In the genomic region with DNA sequence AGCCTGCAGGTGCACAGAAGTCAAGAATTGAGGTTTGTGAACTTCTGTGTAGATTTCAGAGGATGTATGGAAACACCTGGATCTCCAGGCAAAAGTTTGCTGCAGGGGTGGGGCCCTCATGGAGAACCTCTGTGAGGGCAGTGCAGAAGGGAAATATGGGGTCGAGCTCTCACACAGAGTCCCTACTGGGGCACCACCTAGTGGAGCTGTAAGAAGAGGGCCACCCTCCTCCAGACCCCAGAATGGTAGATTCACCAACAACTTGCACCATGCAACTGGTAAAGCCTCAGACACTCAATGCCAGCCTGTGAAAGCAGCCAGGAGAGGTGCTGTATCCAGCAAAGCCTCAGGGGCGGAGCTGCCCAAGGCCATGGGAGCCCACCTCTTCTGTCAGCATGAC, we compare ENCODE assay signal across 1 cellular context.
TF ChIP-seq lines count a peak whose summit lies in the region.

No MANE protein-coding gene starts in this region.

TF ChIP-seq in HCT116, 20 proteins besides CTCF, POLR2A, EP300 and RAD21 (continued from another document):
- TF ChIP-seq, protein P1, sequence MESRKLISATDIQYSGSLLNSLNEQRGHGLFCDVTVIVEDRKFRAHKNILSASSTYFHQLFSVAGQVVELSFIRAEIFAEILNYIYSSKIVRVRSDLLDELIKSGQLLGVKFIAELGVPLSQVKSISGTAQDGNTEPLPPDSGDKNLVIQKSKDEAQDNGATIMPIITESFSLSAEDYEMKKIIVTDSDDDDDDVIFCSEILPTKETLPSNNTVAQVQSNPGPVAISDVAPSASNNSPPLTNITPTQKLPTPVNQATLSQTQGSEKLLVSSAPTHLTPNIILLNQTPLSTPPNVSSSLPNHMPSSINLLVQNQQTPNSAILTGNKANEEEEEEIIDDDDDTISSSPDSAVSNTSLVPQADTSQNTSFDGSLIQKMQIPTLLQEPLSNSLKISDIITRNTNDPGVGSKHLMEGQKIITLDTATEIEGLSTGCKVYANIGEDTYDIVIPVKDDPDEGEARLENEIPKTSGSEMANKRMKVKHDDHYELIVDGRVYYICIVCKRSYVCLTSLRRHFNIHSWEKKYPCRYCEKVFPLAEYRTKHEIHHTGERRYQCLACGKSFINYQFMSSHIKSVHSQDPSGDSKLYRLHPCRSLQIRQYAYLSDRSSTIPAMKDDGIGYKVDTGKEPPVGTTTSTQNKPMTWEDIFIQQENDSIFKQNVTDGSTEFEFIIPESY (IDR thresholded peaks at IDR 0.05; ENCODE audit: extremely low read depth, insufficient replicate concordance, low read length), result no peak
TF ChIP-seq in HCT116: peak in this region for 0.
